In the genomic region with DNA sequence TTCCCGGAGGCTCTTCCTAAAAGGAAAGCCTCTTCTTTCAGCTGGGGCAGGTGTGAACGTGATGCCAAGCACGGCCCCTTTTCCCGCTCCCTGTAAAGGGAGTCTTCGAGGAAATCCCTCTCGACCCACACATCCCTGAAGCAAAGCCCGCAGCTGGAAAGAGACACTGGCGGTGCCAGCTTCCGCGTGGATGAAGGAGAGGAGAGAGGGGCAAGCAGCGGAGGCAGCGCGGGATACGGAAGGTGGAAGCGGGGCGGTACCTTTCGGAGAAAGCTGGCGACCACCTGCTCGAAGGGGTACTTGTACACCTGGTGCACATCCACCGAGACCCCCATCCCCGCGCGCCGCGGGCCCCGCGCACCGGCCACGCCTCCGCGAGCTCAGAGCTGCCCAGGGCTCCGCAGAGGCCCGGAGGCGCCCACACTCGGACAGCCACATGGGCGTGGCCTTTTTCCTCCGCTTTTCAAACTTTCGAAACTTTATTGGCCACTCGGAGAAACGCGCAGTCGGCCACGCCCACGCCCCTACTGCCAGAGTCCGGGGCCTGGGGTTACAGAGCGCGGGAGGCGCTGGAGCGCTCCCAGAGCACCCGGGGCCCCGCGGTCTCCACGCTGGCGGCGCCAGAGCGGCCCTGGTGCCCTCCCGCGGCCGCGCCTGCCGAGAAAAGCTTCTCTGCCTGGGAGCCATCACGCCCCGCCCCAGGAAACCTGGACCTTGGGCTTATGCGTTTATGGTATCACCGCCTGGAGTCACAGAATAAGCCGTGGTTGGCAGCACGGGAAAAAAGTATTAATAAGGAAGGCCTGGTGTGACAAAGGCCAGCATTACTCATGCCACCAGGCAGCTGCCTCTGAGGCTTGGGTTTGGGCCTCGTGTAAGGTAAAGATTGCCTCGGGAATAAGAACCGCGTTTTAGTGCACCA, we compare ENCODE assay signal across 8 cellular contexts. TPM values are rescaled to one million over a fixed set of nuclear protein-coding genes. Genes with fewer than 3 reads are reported as not detected.
A peak's percentile ranks its signal among the peaks of the same experiment; 100 is the strongest.
DNase-seq lines count a peak whose midpoint lies in the region; ATAC-seq and TF ChIP-seq lines count a peak whose summit lies in the region.

A gene (minus strand): TSS at position 426 of the 922 bp plus-strand sequence. CDS start 91 bp downstream, at position 335.

- no peaks in the 10 kb centered on the region for H3K27me3 ChIP-seq in CD4-positive, CD25-positive, alpha-beta regulatory T cell (ENCODE audit: control insufficient read depth, insufficient read depth, low read length)
- H3K27me3 ChIP-seq in fibroblast of lung (ENCODE audit: control insufficient read depth, insufficient read depth, low read length) = no peaks in the 10 kb centered on the region
- H3K27me3 ChIP-seq in muscle layer of duodenum (ENCODE audit: low read depth, low read length) = no peaks in the 10 kb centered on the region

- no peak for TF ChIP-seq CTCF in fibroblast of lung (conservative IDR thresholded peaks at IDR 0.05 in 1 of 2, IDR thresholded peaks at IDR 0.05 in 1 of 2; ENCODE audit: low read depth in 1 of 2, low read length in 2 of 2)

- peak within 1 kb of the TSS; percentile 41 to 79 (median 78) for H3K4me3 Mint-ChIP-seq in CD4-positive, CD25-positive, alpha-beta regulatory T cell
- peak within 1 kb of the TSS; percentile 82 to 84 for H3K4me3 Mint-ChIP-seq in stimulated activated naive B cell treated with anti-CD40 and anti-IgM and Interleukin-4, amounts not matched to agents 10 μg/mL and 1 μg/mL and 100 μg/mL, for 72 hours

- H3K4me2 ChIP-seq in fibroblast of lung (ENCODE audit: extremely low read depth, insufficient read depth, low read length) = peak within 1 kb of the TSS; percentile 79

- peak within 1 kb of the TSS in 1 of 3 donors; percentile 16 for H3K27ac Mint-ChIP-seq in CD4-positive, CD25-positive, alpha-beta regulatory T cell
- H3K27ac Mint-ChIP-seq in stimulated activated naive B cell treated with anti-CD40 and anti-IgM and Interleukin-4, amounts not matched to agents 10 μg/mL and 1 μg/mL and 100 μg/mL, for 72 hours = peak within 1 kb of the TSS; percentile 14

- no peaks in the 10 kb centered on the region for H4K20me1 ChIP-seq in fibroblast of lung (ENCODE audit: control insufficient read depth, extremely low read depth, insufficient read depth, low read length)

- H2AFZ ChIP-seq in fibroblast of lung (ENCODE audit: low read length) = peak within 1 kb of the TSS; percentile 96

- H3K4me1 ChIP-seq in CD4-positive, CD25-positive, alpha-beta regulatory T cell (ENCODE audit: control insufficient read depth, insufficient read depth, low read length, poor library complexity, severe bottlenecking) = peaks cover 14% of the 10 kb centered on the region
- H3K4me1 ChIP-seq in fibroblast of lung (ENCODE audit: control insufficient read depth, extremely low read depth, insufficient read depth, low read length) (peaks cover 2% of the 10 kb centered on the region), muscle layer of duodenum (ENCODE audit: control insufficient read depth in 1 of 2, insufficient read depth in 2 of 2, low read length in 2 of 2) (peaks cover 0 to 20% of the 10 kb centered on the region in 2 donors)

- no peaks in the 10 kb centered on the region for H3K9me3 Mint-ChIP-seq in CD4-positive, CD25-positive, alpha-beta regulatory T cell
- H3K9me3 Mint-ChIP-seq in stimulated activated naive B cell treated with anti-CD40 and anti-IgM and Interleukin-4, amounts not matched to agents 10 μg/mL and 1 μg/mL and 100 μg/mL, for 72 hours = no peaks in the 10 kb centered on the region

- peak; percentile 34 to 49 (median 39) for DNase-seq in CD4-positive, CD25-positive, alpha-beta regulatory T cell
- DNase-seq in NOMO-1 (lab: John Stamatoyannopoulos, UW; ENCODE audit: unreplicated experiment in 2 of 2) = peak; percentile 90 to 93
- DNase-seq in activated T-cell treated with anti-CD3 and anti-CD28 coated beads for 48 hours (ENCODE audit: low read depth) = peak; percentile 52
- peak; percentile 88 for DNase-seq in fibroblast of lung (ENCODE audit: low read depth in 2 of 2)
- peak; percentile 76 for DNase-seq in stimulated activated naive B cell treated with anti-CD40 and anti-IgM and Interleukin-4, amounts not matched to agents 10 μg/mL and 1 μg/mL and 100 μg/mL, for 72 hours

- peak within 1 kb of the TSS; percentile 68 for H3K4me3 ChIP-seq in CD4-positive, CD25-positive, alpha-beta regulatory T cell (ENCODE audit: low read depth, low read length)
- H3K4me3 ChIP-seq in fibroblast of lung (replicated peaks in 1 of 4; ENCODE audit: control extremely low read depth in 1 of 4, insufficient read depth in 1 of 4, low read depth in 3 of 4, low read length in 4 of 4) (peak within 1 kb of the TSS; percentile 49 to 83 (median 78)), muscle layer of duodenum (ENCODE audit: low read depth in 1 of 2, low read length in 2 of 2) (peak within 1 kb of the TSS; percentile 79 to 92)

- no peaks in the 10 kb centered on the region for H3K36me3 Mint-ChIP-seq in CD4-positive, CD25-positive, alpha-beta regulatory T cell
- H3K36me3 Mint-ChIP-seq in stimulated activated naive B cell treated with anti-CD40 and anti-IgM and Interleukin-4, amounts not matched to agents 10 μg/mL and 1 μg/mL and 100 μg/mL, for 72 hours = no peaks in the 10 kb centered on the region

- H3K36me3 ChIP-seq in CD4-positive, CD25-positive, alpha-beta regulatory T cell (ENCODE audit: control insufficient read depth, insufficient read depth, low read length) = no peaks in the 10 kb centered on the region
- H3K36me3 ChIP-seq in fibroblast of lung (ENCODE audit: control insufficient read depth, insufficient read depth, low read length) (no peaks in the 10 kb centered on the region), muscle layer of duodenum (ENCODE audit: control insufficient read depth in 1 of 2, insufficient read depth in 2 of 2, low read length in 2 of 2) (no peaks in the 10 kb centered on the region)

- peaks cover 16% of the 10 kb centered on the region for H3K27me3 Mint-ChIP-seq in CD4-positive, CD25-positive, alpha-beta regulatory T cell
- H3K27me3 Mint-ChIP-seq in stimulated activated naive B cell treated with anti-CD40 and anti-IgM and Interleukin-4, amounts not matched to agents 10 μg/mL and 1 μg/mL and 100 μg/mL, for 72 hours = peaks cover 2 to 5% of the 10 kb centered on the region in 2 donors

- no peaks in the 10 kb centered on the region for H3K9me3 ChIP-seq in CD4-positive, CD25-positive, alpha-beta regulatory T cell (ENCODE audit: control insufficient read depth in 2 of 2, low read length in 2 of 2)
- H3K9me3 ChIP-seq in fibroblast of lung (ENCODE audit: control insufficient read depth, insufficient read depth, low read depth, low read length) (no peaks in the 10 kb centered on the region), muscle layer of duodenum (ENCODE audit: control insufficient read depth in 1 of 2, low read length in 2 of 2) (no peaks in the 10 kb centered on the region)

- H3K27ac ChIP-seq in CD4-positive, CD25-positive, alpha-beta regulatory T cell (ENCODE audit: insufficient read depth, low read length, poor library complexity, severe bottlenecking) = no peak within 1 kb of the TSS
- peak within 1 kb of the TSS; percentile 53 for H3K27ac ChIP-seq in fibroblast of lung (ENCODE audit: insufficient read depth, low read length)
- peak within 1 kb of the TSS; percentile 80 for H3K27ac ChIP-seq in muscle layer of duodenum (ENCODE audit: low read length)

- no peaks in the 10 kb centered on the region for H3K79me2 ChIP-seq in fibroblast of lung (ENCODE audit: control insufficient read depth, insufficient read depth, low read length)

- ATAC-seq in CD4-positive, CD25-positive, alpha-beta regulatory T cell (ENCODE audit: low read depth in 2 of 2) = peak; percentile 54 to 57
- ATAC-seq in GM19397 (IDR thresholded peaks at IDR 0.05; ENCODE audit: unreplicated experiment) = peak; percentile 84
- ATAC-seq in HG03457 (IDR thresholded peaks at IDR 0.05; ENCODE audit: unreplicated experiment) = peak; percentile 51
- peak; percentile 88 to 93 for ATAC-seq in stimulated activated naive B cell treated with anti-CD40 and anti-IgM and Interleukin-4, amounts not matched to agents 10 μg/mL and 1 μg/mL and 100 μg/mL, for 72 hours (replicated peaks)

- peaks cover 0 to 24% (median 11%) of the 10 kb centered on the region in 4 donors for H3K4me1 Mint-ChIP-seq in CD4-positive, CD25-positive, alpha-beta regulatory T cell
- H3K4me1 Mint-ChIP-seq in stimulated activated naive B cell treated with anti-CD40 and anti-IgM and Interleukin-4, amounts not matched to agents 10 μg/mL and 1 μg/mL and 100 μg/mL, for 72 hours = peaks cover 12 to 13% of the 10 kb centered on the region in 2 donors

- H3K9ac ChIP-seq in fibroblast of lung (ENCODE audit: insufficient read depth, low read length) = peak within 1 kb of the TSS; percentile 63

RNA-seq across cellular contexts. Expression of the gene that starts here (rescaled TPM):
- 3.1 TPM for total RNA-seq in CD4-positive, CD25-positive, alpha-beta regulatory T cell
- 1 to 10 TPM in 2 of 4 donors, under 1 TPM in 2; 0.72 to 2.9 (median 1.4) TPM for polyA plus RNA-seq in CD4-positive, CD25-positive, alpha-beta regulatory T cell
- 26.5 and 27.9 TPM in 2 replicates for total RNA-seq in fibroblast of lung
- 6.1 and 6.7 TPM in 2 replicates for polyA plus RNA-seq in fibroblast of lung
- 5.2 and 5.4 TPM in 2 replicates for polyA plus RNA-seq in fibroblast of lung (2012)
- 3.0 and 4.0 TPM in 2 replicates for polyA minus RNA-seq in fibroblast of lung (ENCODE audit: low replicate concordance)

Comparison
In these comparisons a context has a peak if more than half of its experiments do, and no peak if none do; other contexts are left out.
1. DNase-seq: peak in every context shown above with its lines; median percentile 92 in NOMO-1; 88 in fibroblast of lung; 76 in stimulated activated naive B cell treated with anti-CD40 and anti-IgM and Interleukin-4, amounts not matched to agents 10 μg/mL and 1 μg/mL and 100 μg/mL, for 72 hours; 52 in activated T-cell treated with anti-CD3 and anti-CD28 coated beads for 48 hours; 39 in CD4-positive, CD25-positive, alpha-beta regulatory T cell.